Comparison of ENCODE assay signal across 8 cellular contexts in genomic region chr19:17215125-17215971, GRCh38. TPM values are rescaled to one million over a fixed set of nuclear protein-coding genes. Genes with fewer than 3 reads are reported as not detected.
DNase-seq lines count a peak whose midpoint lies in the region; ATAC-seq and TF ChIP-seq lines count a peak whose summit lies in the region.

Gene USE1, plus strand, starts transcription at chr19:17215357. Its CDS starts 49 bp downstream, at chr19:17215406.

- peaks cover 17% of the 10 kb centered on the region for H3K4me1 ChIP-seq in CD8-positive, alpha-beta memory T cell (ENCODE audit: insufficient read depth, low read length)
- H3K4me1 ChIP-seq in mucosa of descending colon (ENCODE audit: low read depth), result no peaks in the 10 kb centered on the region

- peak within 1 kb of the TSS; percentile 88 for H3K27ac ChIP-seq in CD8-positive, alpha-beta memory T cell (ENCODE audit: low read depth, low read length)
- H3K27ac ChIP-seq in epithelial cell of prostate, result peak within 1 kb of the TSS; percentile 80

- TF ChIP-seq CTCF in mucosa of descending colon (IDR thresholded peaks at IDR 0.05), result no peak

- peaks cover 7 to 58% (median 11%) of the 10 kb centered on the region in 3 donors for H3K36me3 Mint-ChIP-seq in CD8-positive, alpha-beta memory T cell
- peaks cover 10% of the 10 kb centered on the region for H3K36me3 Mint-ChIP-seq in IgD-negative memory B cell

- H3K4me1 Mint-ChIP-seq in CD8-positive, alpha-beta memory T cell, result peaks cover 12 to 22% (median 16%) of the 10 kb centered on the region in 3 donors
- H3K4me1 Mint-ChIP-seq in IgD-negative memory B cell, result peaks cover 3 to 13% (median 11%) of the 10 kb centered on the region in 3 donors

- POLR2A ChIA-PET in CD8-positive, alpha-beta memory T cell (lab: Charles Lee), result interaction anchor here (0.6 to 2.5 kb wide), 12 partner anchors 8 to 893 kb away, joined by 3 to 39 read pairs (median 6); partner anchors contain the start of genes ANKLE1, BABAM1, HAUS8 and MYO9B

- H3K27ac Mint-ChIP-seq in CD8-positive, alpha-beta memory T cell, result peak within 1 kb of the TSS; percentile 90 to 100 (median 98)
- peak within 1 kb of the TSS; percentile 97 to 99 (median 97) for H3K27ac Mint-ChIP-seq in IgD-negative memory B cell

- intact Hi-C loops in mucosa of descending colon (cut with DNase I, micrococcal nuclease), result no loop called here

- CTCF ChIA-PET in CD8-positive, alpha-beta memory T cell (lab: Charles Lee), result interaction anchor here (1.2 to 3.5 kb wide), 9 partner anchors 10 to 149 kb away, joined by 3 to 18 read pairs (median 5); partner anchors contain the start of gene OCEL1

- ATAC-seq in GM21367 (IDR thresholded peaks at IDR 0.05; ENCODE audit: unreplicated experiment), result peak; percentile 58
- peak; percentile 96 for ATAC-seq in mucosa of descending colon

- peak; percentile 81 to 92 (median 84) for DNase-seq in CD8-positive, alpha-beta memory T cell
- DNase-seq in OCI-M1 (lab: John Stamatoyannopoulos, UW) (peak; percentile 97), activated T-cell treated with anti-CD3 and anti-CD28 coated beads for 4 hours (peak; percentile 75), epithelial cell of prostate (ENCODE audit: low read depth, low spot score) (peak; percentile 59), mucosa of descending colon (peak; percentile 92 to 94 (median 94))
- DNase-seq in stimulated activated CD8-positive, alpha-beta memory T cell treated with anti-CD3 and anti-CD28 coated beads, Interleukin-4, amount 100 ng/mL, for 24 hours (ENCODE audit: low read depth), result peak; percentile 72

- H3K9me3 Mint-ChIP-seq in CD8-positive, alpha-beta memory T cell, result no peaks in the 10 kb centered on the region
- H3K9me3 Mint-ChIP-seq in IgD-negative memory B cell, result no peaks in the 10 kb centered on the region

- H3K4me3 ChIP-seq in CD8-positive, alpha-beta memory T cell (ENCODE audit: low read length), result peak within 1 kb of the TSS; percentile 62
- H3K4me3 ChIP-seq in mucosa of descending colon, result peak within 1 kb of the TSS; percentile 27

- no peaks in the 10 kb centered on the region for H3K27me3 Mint-ChIP-seq in CD8-positive, alpha-beta memory T cell
- no peaks in the 10 kb centered on the region for H3K27me3 Mint-ChIP-seq in IgD-negative memory B cell

- H3K4me3 Mint-ChIP-seq in CD8-positive, alpha-beta memory T cell, result peak within 1 kb of the TSS; percentile 79 to 95 (median 89)
- peak within 1 kb of the TSS; percentile 88 to 97 (median 95) for H3K4me3 Mint-ChIP-seq in IgD-negative memory B cell

- H3K36me3 ChIP-seq in CD8-positive, alpha-beta memory T cell (ENCODE audit: insufficient read depth, low read length), result peaks cover 4% of the 10 kb centered on the region
- no peaks in the 10 kb centered on the region for H3K36me3 ChIP-seq in mucosa of descending colon (ENCODE audit: low read depth)

- no peaks in the 10 kb centered on the region for H3K27me3 ChIP-seq in CD8-positive, alpha-beta memory T cell (ENCODE audit: insufficient read depth, low read length, poor library complexity, severe bottlenecking)

- H3K9me3 ChIP-seq in CD8-positive, alpha-beta memory T cell (ENCODE audit: low read length), result no peaks in the 10 kb centered on the region
- no peaks in the 10 kb centered on the region for H3K9me3 ChIP-seq in mucosa of descending colon

RNA-seq across cellular contexts. Expression of gene USE1, which starts in this region (rescaled TPM):
- 10 to 100 TPM; 31.9 to 35.4 TPM for total RNA-seq in CD8-positive, alpha-beta memory T cell
- polyA plus RNA-seq in CD8-positive, alpha-beta memory T cell, result 33.6 TPM
- polyA plus RNA-seq in IgD-negative memory B cell, result 52.5 TPM
- total RNA-seq in mucosa of descending colon, result 10 to 100 TPM; 17.4 to 31.2 (median 28.0) TPM

Comparison
In these comparisons a context has a peak if more than half of its experiments do, and no peak if none do; other contexts are left out.
1. Peak in every context shown above with its lines: DNase-seq, ATAC-seq, H3K4me3 ChIP-seq and H3K27ac ChIP-seq.